In the genomic region with DNA sequence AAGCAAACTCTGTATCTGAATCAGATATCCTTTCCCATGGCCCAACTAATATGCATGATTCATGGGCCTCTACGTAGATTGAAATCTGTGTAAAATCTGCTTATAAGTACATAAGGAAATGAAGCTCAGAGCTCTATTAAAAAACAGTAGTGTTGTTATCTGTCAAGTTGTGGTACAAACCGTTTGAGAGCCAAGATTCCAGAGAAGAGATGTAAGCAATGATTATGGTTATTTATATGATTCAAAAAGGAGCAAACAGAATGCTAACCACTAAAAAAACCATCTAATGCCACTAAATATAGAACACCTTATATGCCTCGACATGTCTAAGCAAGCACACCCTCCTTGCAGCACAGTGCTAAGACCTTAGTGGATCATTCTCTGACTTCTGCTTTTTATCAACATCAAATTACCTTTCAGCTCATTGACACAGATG, we compare ENCODE assay signal across 11 cellular contexts. TPM values are rescaled to one million over a fixed set of nuclear protein-coding genes. Genes with fewer than 3 reads are reported as not detected.
DNase-seq lines count a peak whose midpoint lies in the region; ATAC-seq, FAIRE-seq and TF ChIP-seq lines count a peak whose summit lies in the region.
"Had no signal": no experiment of that assay in that cellular context is flagged by ENCODE, and none has a peak within 500 bp of the region (broad histone marks: within the 10 kb centered on the region; RNA-seq: fewer than 3 reads in every experiment).

No MANE protein-coding gene starts in this region.

- H3K36me3 ChIP-seq in keratinocyte (ENCODE audit: control insufficient read depth in 2 of 2, extremely low read depth in 1 of 2, insufficient read depth in 2 of 2, low read length in 2 of 2) = peaks cover 9 to 13% of the 10 kb centered on the region in 2 experiments

- no peaks in the 10 kb centered on the region for H3K9me3 Mint-ChIP-seq in activated naive CD8-positive, alpha-beta T cell treated with anti-CD3 and anti-CD28 coated beads for 36 hours
- H3K9me3 Mint-ChIP-seq: natural killer cell had no signal

- H3K4me2 ChIP-seq in keratinocyte (ENCODE audit: control insufficient read depth, extremely low read depth, insufficient read depth, low read depth, low read length) = peak overlapping the region; percentile 41

- no peaks in the 10 kb centered on the region for H3K27me3 Mint-ChIP-seq in activated naive CD8-positive, alpha-beta T cell treated with anti-CD3 and anti-CD28 coated beads for 36 hours

- H3K9ac ChIP-seq in keratinocyte (ENCODE audit: control insufficient read depth, extremely low read depth, insufficient read depth, low read length) = peak overlapping the region; percentile 22

- peak overlapping the region; percentile 62 for H3K27ac Mint-ChIP-seq in activated naive CD8-positive, alpha-beta T cell treated with anti-CD3 and anti-CD28 coated beads for 36 hours

- peak; percentile 92 for DNase-seq in EH (ENCODE audit: low read depth)
- DNase-seq in HFF-Myc (ENCODE audit: extremely low read depth, low read depth) = peak; percentile 25
- no peak for DNase-seq in activated naive CD8-positive, alpha-beta T cell treated with anti-CD3 and anti-CD28 coated beads for 36 hours
- DNase-seq in keratinocyte (ENCODE audit: low read depth, low spot score) = peak; percentile 60
- no peak for DNase-seq in SKM-1 (lab: John Stamatoyannopoulos, UW; ENCODE audit: unreplicated experiment)
- no peak for DNase-seq in NCI-H1694 (lab: John Stamatoyannopoulos, UW)
- no peak for DNase-seq in activated gamma-delta T cell (lab: John Stamatoyannopoulos, UW)
- DNase-seq: natural killer cell, testis had no signal

- no peaks in the 10 kb centered on the region for H3K27me3 ChIP-seq in keratinocyte (ENCODE audit: control insufficient read depth, extremely low read depth, insufficient read depth, low read length)
- H3K27me3 ChIP-seq: MG63, testis had no signal

- H3K4me1 Mint-ChIP-seq in activated naive CD8-positive, alpha-beta T cell treated with anti-CD3 and anti-CD28 coated beads for 36 hours = peaks cover 19% of the 10 kb centered on the region
- H3K4me1 Mint-ChIP-seq: natural killer cell had no signal

- no peaks in the 10 kb centered on the region for H3K9me1 ChIP-seq in keratinocyte (ENCODE audit: control insufficient read depth, extremely low read depth, insufficient read depth, low read length)

- no peaks in the 10 kb centered on the region for H4K20me1 ChIP-seq in keratinocyte (ENCODE audit: control insufficient read depth, extremely low read depth, insufficient read depth, low read length)

- H3K9me3 ChIP-seq in keratinocyte (ENCODE audit: control insufficient read depth, low read depth, low read length) = no peaks in the 10 kb centered on the region
- H3K9me3 ChIP-seq: MG63, testis had no signal

- TF ChIP-seq CTCF in HFF-Myc (IDR thresholded peaks at IDR 0.05; ENCODE audit: low read depth, low read length, missing control alignments) (no peak), keratinocyte (optimal IDR thresholded peaks at IDR 0.05 in 1 of 3, IDR thresholded peaks at IDR 0.05 in 1 of 3, conservative IDR thresholded peaks at IDR 0.05 in 1 of 3; ENCODE audit: extremely low read depth in 1 of 3, insufficient read depth in 2 of 3, low read length in 3 of 3) (no peak)

- no peak overlapping the region for H3K4me3 Mint-ChIP-seq in activated naive CD8-positive, alpha-beta T cell treated with anti-CD3 and anti-CD28 coated beads for 36 hours
- H3K4me3 Mint-ChIP-seq: natural killer cell had no signal

- no peak for ATAC-seq in GM21528 (IDR thresholded peaks at IDR 0.05; ENCODE audit: low FRiP score, unreplicated experiment)
- ATAC-seq: natural killer cell had no signal

- no peaks in the 10 kb centered on the region for H3K79me2 ChIP-seq in keratinocyte (ENCODE audit: control insufficient read depth, insufficient read depth, low read length)

- H3K4me3 ChIP-seq in HFF-Myc (replicated peaks; ENCODE audit: low read depth, low read length) = no peak overlapping the region
- H3K4me3 ChIP-seq in keratinocyte (ENCODE audit: control insufficient read depth in 2 of 3, extremely low read depth in 1 of 3, insufficient read depth in 2 of 3, low read depth in 1 of 3, low read length in 3 of 3) = peak overlapping the region in 1 of 3 experiments; percentile 28
- H3K4me3 ChIP-seq: MG63, testis had no signal

- dilution Hi-C loops in keratinocyte (cut with MboI; ENCODE audit: extremely low pct_ligation_motif_present, low sequenced_read_pairs) = no loop called here

- peaks cover 49% of the 10 kb centered on the region for H3K36me3 Mint-ChIP-seq in activated naive CD8-positive, alpha-beta T cell treated with anti-CD3 and anti-CD28 coated beads for 36 hours

- peak overlapping the region; percentile 72 for H3K27ac ChIP-seq in keratinocyte (ENCODE audit: control insufficient read depth, insufficient read depth, low read length)
- H3K27ac ChIP-seq: testis had no signal

- H3K4me1 ChIP-seq in keratinocyte (ENCODE audit: control insufficient read depth, extremely low read depth, insufficient read depth, low read length) = peaks cover 24% of the 10 kb centered on the region
- H3K4me1 ChIP-seq: testis had no signal

- peak; percentile 86 for FAIRE-seq in keratinocyte (lab: Jason Lieb, UNC)

- no peak overlapping the region for H2AFZ ChIP-seq in keratinocyte (ENCODE audit: control insufficient read depth, low read length)

RNA-seq across cellular contexts. Expression of a gene that starts 26.6 kb away (rescaled TPM):
- 10 to 100 TPM; 27.8 to 28.5 TPM for total RNA-seq in activated naive CD8-positive, alpha-beta T cell treated with anti-CD3 and anti-CD28 coated beads for 36 hours
- 27.6 to 46.0 TPM (median 32.4 TPM) in 3 replicates for polyA plus RNA-seq in keratinocyte
- 56.8 TPM for polyA plus RNA-seq in keratinocyte (2011; ENCODE audit: low read depth)
- polyA plus RNA-seq in keratinocyte (2011; cell fraction: cytosol; rRNA removed) = 39.0 and 54.1 TPM in 2 replicates
- polyA plus RNA-seq in keratinocyte (2011; cell fraction: nucleus; rRNA removed) = 32.5 and 36.8 TPM in 2 replicates
- 24.5 and 26.3 TPM in 2 replicates for polyA plus RNA-seq in keratinocyte (2012; ENCODE audit: low replicate concordance)
- polyA minus RNA-seq in keratinocyte = 10.6 to 14.9 TPM (median 14.4 TPM) in 3 replicates
- 15.2 TPM for polyA minus RNA-seq in keratinocyte (2011; cell fraction: cytosol; rRNA and poly(A)+ RNA removed)
- polyA minus RNA-seq in keratinocyte (2011; cell fraction: nucleus; rRNA and poly(A)+ RNA removed) = 4.0 and 8.5 TPM in 2 replicates

RNA-seq across cellular contexts. Expression of a gene that starts 35.2 kb away (rescaled TPM):
- total RNA-seq in activated naive CD8-positive, alpha-beta T cell treated with anti-CD3 and anti-CD28 coated beads for 36 hours = 1 to 10 TPM; 1.3 to 1.8 TPM
- 0.08 to 0.20 TPM in 2 of 3 replicates, not detected in the other for polyA plus RNA-seq in keratinocyte
- not detected for polyA plus RNA-seq in keratinocyte (2011; ENCODE audit: low read depth)
- 0.05 and 0.09 TPM in 2 replicates for polyA plus RNA-seq in keratinocyte (2011; cell fraction: cytosol; rRNA removed)
- polyA plus RNA-seq in keratinocyte (2011; cell fraction: nucleus; rRNA removed) = not detected in 2 replicates
- polyA plus RNA-seq in keratinocyte (2012; ENCODE audit: low replicate concordance) = 0.10 TPM in 1 of 2 replicates, not detected in the other
- polyA minus RNA-seq in keratinocyte = 0.26 TPM in 1 of 3 replicates, not detected in the others
- polyA minus RNA-seq in keratinocyte (2011; cell fraction: cytosol; rRNA and poly(A)+ RNA removed) = not detected
- not detected in 2 replicates for polyA minus RNA-seq in keratinocyte (2011; cell fraction: nucleus; rRNA and poly(A)+ RNA removed)

RNA-seq across cellular contexts. Expression of a gene that starts 44.7 kb away (rescaled TPM):
- 10 to 100 TPM; 11.3 to 11.7 TPM for total RNA-seq in activated naive CD8-positive, alpha-beta T cell treated with anti-CD3 and anti-CD28 coated beads for 36 hours
- 6.7 to 19.1 TPM (median 9.9 TPM) in 3 replicates for polyA plus RNA-seq in keratinocyte
- polyA plus RNA-seq in keratinocyte (2011; ENCODE audit: low read depth) = 22.5 TPM
- polyA plus RNA-seq in keratinocyte (2011; cell fraction: cytosol; rRNA removed) = 10.4 and 12.8 TPM in 2 replicates
- 14.5 and 15.4 TPM in 2 replicates for polyA plus RNA-seq in keratinocyte (2011; cell fraction: nucleus; rRNA removed)
- 18.5 and 18.8 TPM in 2 replicates for polyA plus RNA-seq in keratinocyte (2012; ENCODE audit: low replicate concordance)
- 3.6 to 9.4 TPM (median 6.0 TPM) in 3 replicates for polyA minus RNA-seq in keratinocyte
- 4.0 TPM for polyA minus RNA-seq in keratinocyte (2011; cell fraction: cytosol; rRNA and poly(A)+ RNA removed)
- polyA minus RNA-seq in keratinocyte (2011; cell fraction: nucleus; rRNA and poly(A)+ RNA removed) = 2.1 and 5.4 TPM in 2 replicates

Comparison
In these comparisons a context has a peak if more than half of its experiments do, and no peak if none do; other contexts are left out.
1. DNase-seq: peak in EH (single experiment), HFF-Myc (single experiment) and keratinocyte (single experiment); none in activated naive CD8-positive, alpha-beta T cell treated with anti-CD3 and anti-CD28 coated beads for 36 hours (single experiment), SKM-1 (single experiment), NCI-H1694 (single experiment) and activated gamma-delta T cell (single experiment).